ENCODE assay signal across 8 cellular contexts in genomic region chr11:119103161-119103664, GRCh38. TPM values are rescaled to one million over a fixed set of nuclear protein-coding genes. Genes with fewer than 3 reads are reported as not detected.
DNase-seq lines count a peak whose midpoint lies in the region; ATAC-seq, FAIRE-seq and TF ChIP-seq lines count a peak whose summit lies in the region.
"Not testable (repeated sequence)": the region's sequence is repeated elsewhere in the genome, so short reads cannot be mapped to it uniquely, and the experiment has no call there.

No MANE protein-coding gene starts in this region.

- H3K36me3 ChIP-seq in A673 (ENCODE audit: insufficient read depth, low read length, poor library complexity, severe bottlenecking) (peaks cover 13% of the 10 kb centered on the region), RWPE2 (ENCODE audit: low read depth) (peaks cover 13% of the 10 kb centered on the region), heart right ventricle (peaks cover 0 to 13% (median 2%) of the 10 kb centered on the region in 9 donors)
- H3K36me3 ChIP-seq in colonic mucosa; small intestine (ENCODE audit: control insufficient read depth in 2 of 2, insufficient read depth in 2 of 2, low read length in 2 of 2): not testable (repeated sequence)

- intact Hi-C loops in A673 (cut with micrococcal nuclease; ENCODE audit: unreplicated experiment) (loop anchor here (2.0 to 5.0 kb wide), 5 partner anchors 36 to 219 kb away; partner anchors contain the start of genes BCL9L, RPS25, TRAPPC4 and VPS11), heart right ventricle (cut with DNase I) (loop anchor here in 4 of 10 donors (5.0 to 10.0 kb wide), 4 partner anchors 86 to 219 kb away; partner anchors contain the start of genes RPS25 (in 1 of the 4) and TRAPPC4 (in 1 of the 4))
- intact Hi-C loops in colonic mucosa (cut with DNase I) = not testable (repeated sequence)

- peak overlapping the region in 2 of 6 donors; percentile 34 to 47 for H3K27ac Mint-ChIP-seq in naive B cell

- not testable (repeated sequence) for TF ChIP-seq CTCF in A673 (conservative IDR thresholded peaks at IDR 0.05; ENCODE audit: low read depth, low read length); HFF-Myc (IDR thresholded peaks at IDR 0.05; ENCODE audit: low read depth, low read length, missing control alignments); RWPE2 (IDR thresholded peaks at IDR 0.05; ENCODE audit: poor library complexity, severe bottlenecking); colonic mucosa (IDR thresholded peaks at IDR 0.05); heart right ventricle (IDR thresholded peaks at IDR 0.05)

- H3K27me3 ChIP-seq in A673 (replicated peaks; ENCODE audit: insufficient read depth, low read depth, low read length, poor library complexity); RWPE2 (ENCODE audit: insufficient read depth, poor library complexity, severe bottlenecking); colonic mucosa; heart right ventricle; small intestine (ENCODE audit: control insufficient read depth in 2 of 2, insufficient read depth in 2 of 2, low read length in 2 of 2): not testable (repeated sequence)

- H3K4me3 Mint-ChIP-seq in naive B cell = peak overlapping the region; percentile 74 to 100 (median 96)

- not testable (repeated sequence) for H3K36me3 Mint-ChIP-seq in naive B cell

- not testable (repeated sequence) for FAIRE-seq in small intestine (lab: Jason Lieb, UNC)

- ATAC-seq in RWPE2 (ENCODE audit: low read depth); heart right ventricle; naive B cell (ENCODE audit: low read depth in 2 of 2): not testable (repeated sequence)

- CTCF ChIA-PET in A673 (lab: Charles Lee) = interaction anchor here (0.6 kb wide), 2 partner anchors 9 to 10 kb away, joined by 3 to 4 read pairs; no protein-coding TSS in a partner anchor

- POLR2A ChIA-PET in A673 (lab: Charles Lee; ENCODE audit: low non-redundant PET) = interaction anchor here (0.6 kb wide), 1 partner anchor 93 kb away, joined by 3 read pairs; no protein-coding TSS in a partner anchor

- peak overlapping the region; percentile 92 for H3K27ac ChIP-seq in A673 (ENCODE audit: low read depth, low read length, poor library complexity, severe bottlenecking)
- H3K27ac ChIP-seq in RWPE2 (ENCODE audit: poor library complexity, severe bottlenecking) = peak overlapping the region; percentile 83
- H3K27ac ChIP-seq in colonic mucosa = peak overlapping the region; percentile 85
- peak overlapping the region; percentile 83 to 96 (median 92) for H3K27ac ChIP-seq in heart right ventricle
- H3K27ac ChIP-seq in small intestine (ENCODE audit: low read depth in 1 of 2, low read length in 1 of 2) = peak overlapping the region; percentile 46 to 99

- peak overlapping the region; percentile 87 for H3K4me3 ChIP-seq in A673 (ENCODE audit: low read depth, low read length, poor library complexity, severe bottlenecking)
- peak overlapping the region; percentile 91 for H3K4me3 ChIP-seq in HFF-Myc (replicated peaks; ENCODE audit: low read depth, low read length)
- H3K4me3 ChIP-seq in RWPE2 (ENCODE audit: severe bottlenecking) = peak overlapping the region; percentile 66
- peak overlapping the region; percentile 86 for H3K4me3 ChIP-seq in colonic mucosa
- peak overlapping the region in 9 of 10 donors; percentile 69 to 89 (median 79) for H3K4me3 ChIP-seq in heart right ventricle
- H3K4me3 ChIP-seq in small intestine (ENCODE audit: low read depth in 1 of 2, low read length in 2 of 2) = not testable (repeated sequence)

- WGBS in heart right ventricle, 2 donors = 82% methylated on average over 18 of the region's 18 CpGs
- WGBS in small intestine, 3 donors = 69 to 82% (median 76%) methylated on average over 18 of the region's 18 CpGs

- not testable (repeated sequence) for H3K9me3 ChIP-seq in A673 (ENCODE audit: low read depth, low read length, poor library complexity, severe bottlenecking); RWPE2 (ENCODE audit: severe bottlenecking); colonic mucosa; heart right ventricle; small intestine (ENCODE audit: control insufficient read depth, low read depth)

- H3K4me1 ChIP-seq in A673 (ENCODE audit: insufficient read depth, low read length, poor library complexity, severe bottlenecking) (peaks cover 23% of the 10 kb centered on the region), colonic mucosa (peaks cover 15% of the 10 kb centered on the region), heart right ventricle (peaks cover 11 to 52% (median 38%) of the 10 kb centered on the region in 9 donors), small intestine (ENCODE audit: control insufficient read depth in 2 of 2, insufficient read depth in 1 of 2, low read depth in 1 of 2, low read length in 1 of 2) (peaks cover 7 to 12% of the 10 kb centered on the region in 2 donors)
- not testable (repeated sequence) for H3K4me1 ChIP-seq in RWPE2 (ENCODE audit: insufficient read depth, poor library complexity, severe bottlenecking)

- peak overlapping the region in 1 of 2 donors; percentile 88 for H3K9ac ChIP-seq in colonic mucosa (ENCODE audit: low read depth in 2 of 2, low read length in 2 of 2)

- DNase-seq in A673 (ENCODE audit: low spot score); HFF-Myc (ENCODE audit: extremely low read depth, low read depth); RWPE2 (ENCODE audit: low spot score); heart right ventricle; naive B cell; small intestine: not testable (repeated sequence)
- peak; percentile 30 for DNase-seq in activated effector memory CD4-positive, alpha-beta T cell treated with anti-CD3 and anti-CD28 coated beads, Interleukin-2, amount 50 U/mL, for 16 hours
- peak; percentile 38 for DNase-seq in colonic mucosa

- not testable (repeated sequence) for BruUV-seq in A673 (replicated peaks; lab: Mats Ljungman, UMichigan)

- H3K4me1 Mint-ChIP-seq in naive B cell = peaks cover 41 to 51% (median 50%) of the 10 kb centered on the region in 3 donors

- H3K9me3 Mint-ChIP-seq in naive B cell = not testable (repeated sequence)

- not testable (repeated sequence) for H3K27me3 Mint-ChIP-seq in naive B cell

RNA-seq across cellular contexts. Expression of gene DPAGT1, which starts 1.6 kb away (rescaled TPM):
- total RNA-seq in A673 (2021) (102 and 115 TPM in 2 replicates), colonic mucosa (100 to 1,000 TPM in 1 of 2 donors, 10 to 100 TPM in 1; 39.4 to 104 TPM), heart right ventricle (10 to 100 TPM in 9 of 10 donors, 1 to 10 TPM in 1; 8.6 to 23.2 (median 16.5) TPM)
- polyA plus RNA-seq in heart right ventricle (10 to 100 TPM; 15.3 to 24.3 TPM), naive B cell (ENCODE audit: low read depth in 6 of 6) (10 to 100 TPM; 29.7 to 61.6 (median 34.5) TPM), small intestine (10 to 100 TPM; 10.8 to 51.2 (median 12.5) TPM)

RNA-seq across cellular contexts. Expression of gene C2CD2L, which starts 3.9 kb away (rescaled TPM):
- total RNA-seq in A673 (2021) (17.1 and 17.8 TPM in 2 replicates), colonic mucosa (10 to 100 TPM; 20.6 to 27.9 TPM), heart right ventricle (10 to 100 TPM in 3 of 10 donors, 1 to 10 TPM in 7; 6.6 to 13.7 (median 8.4) TPM)
- polyA plus RNA-seq in heart right ventricle (10 to 100 TPM in 1 of 2 donors, 1 to 10 TPM in 1; 6.1 to 11.6 TPM), naive B cell (ENCODE audit: low read depth in 6 of 6) (1 to 10 TPM in 5 of 6 donors, under 1 TPM in 1; 0.55 to 3.8 (median 2.0) TPM), small intestine (10 to 100 TPM; 14.9 to 21.7 (median 19.2) TPM)

RNA-seq across cellular contexts. Expression of gene HINFP, which starts 18.2 kb away (rescaled TPM):
- 31.7 and 31.9 TPM in 2 replicates for total RNA-seq in A673 (2021)
- 10 to 100 TPM; 31.9 to 33.3 TPM for total RNA-seq in colonic mucosa
- total RNA-seq in heart right ventricle = 10 to 100 TPM in 8 of 10 donors, 1 to 10 TPM in 2; 8.9 to 15.8 (median 11.5) TPM
- polyA plus RNA-seq in heart right ventricle = 10 to 100 TPM in 1 of 2 donors, 1 to 10 TPM in 1; 8.6 to 18.1 TPM
- polyA plus RNA-seq in naive B cell (ENCODE audit: low read depth in 6 of 6) = 10 to 100 TPM in 3 of 6 donors, 1 to 10 TPM in 3; 7.0 to 19.3 (median 9.9) TPM
- polyA plus RNA-seq in small intestine = 10 to 100 TPM; 12.3 to 24.4 (median 14.3) TPM

RNA-seq across cellular contexts. Expression of gene HMBS, which starts 18.5 kb away (rescaled TPM):
- total RNA-seq in A673 (2021) (72.5 and 80.6 TPM in 2 replicates), colonic mucosa (10 to 100 TPM; 18.7 to 50.5 TPM), heart right ventricle (10 to 100 TPM; 14.3 to 24.9 (median 17.3) TPM)
- polyA plus RNA-seq in heart right ventricle (10 to 100 TPM; 33.0 to 39.7 TPM), naive B cell (ENCODE audit: low read depth in 6 of 6) (10 to 100 TPM; 11.7 to 26.8 (median 16.4) TPM), small intestine (10 to 100 TPM; 19.5 to 45.3 (median 21.5) TPM)

RNA-seq across cellular contexts. Expression of gene VPS11, which starts 35.6 kb away (rescaled TPM):
- total RNA-seq in A673 (2021) (26.7 and 32.4 TPM in 2 replicates), colonic mucosa (10 to 100 TPM; 23.0 to 24.1 TPM), heart right ventricle (10 to 100 TPM; 15.7 to 23.8 (median 21.5) TPM)
- polyA plus RNA-seq in heart right ventricle (10 to 100 TPM; 23.7 to 44.2 TPM), naive B cell (ENCODE audit: low read depth in 6 of 6) (10 to 100 TPM; 36.7 to 50.0 (median 46.2) TPM), small intestine (10 to 100 TPM; 26.0 to 56.4 (median 33.5) TPM)
